ENCODE assay signal across 12 cellular contexts in genomic region chr5:9947231-9947693, GRCh38.
DNase-seq lines count a peak whose midpoint lies in the region; ATAC-seq and TF ChIP-seq lines count a peak whose summit lies in the region.
"Had no signal": no experiment of that assay in that cellular context is flagged by ENCODE, and none has a peak within 500 bp of the region (broad histone marks: within the 10 kb centered on the region; RNA-seq: fewer than 3 reads in every experiment).

No MANE protein-coding gene starts in this region.

- H3K4me1 Mint-ChIP-seq in naive thymus-derived CD4-positive, alpha-beta T cell = peaks cover 0 to 4% (median 0%) of the 10 kb centered on the region in 7 donors
- H3K4me1 Mint-ChIP-seq: activated CD4-positive, alpha-beta T cell treated with anti-CD3 and anti-CD28 coated beads for 36 hours had no signal

- H3K27me3 ChIP-seq in upper lobe of right lung = no peaks in the 10 kb centered on the region
- H3K27me3 ChIP-seq in naive thymus-derived CD4-positive, alpha-beta T cell (ENCODE audit: control insufficient read depth in 2 of 2, insufficient read depth in 2 of 2, low read length in 2 of 2) = no peaks in the 10 kb centered on the region
- H3K27me3 ChIP-seq: body of pancreas, right lobe of liver, testis had no signal

- CTCF ChIA-PET in naive thymus-derived CD4-positive, alpha-beta T cell (lab: Charles Lee) = no interaction called here

- ATAC-seq in GM19438 (IDR thresholded peaks at IDR 0.05; ENCODE audit: low read depth, unreplicated experiment) (peak; percentile 87), HG03175 (IDR thresholded peaks at IDR 0.05; ENCODE audit: unreplicated experiment) (peak; percentile 62), upper lobe of right lung (peak; percentile 71)
- ATAC-seq in naive thymus-derived CD4-positive, alpha-beta T cell = no peak
- ATAC-seq: activated CD4-positive, alpha-beta T cell treated with anti-CD3 and anti-CD28 coated beads for 36 hours; body of pancreas; right lobe of liver had no signal

- no peak overlapping the region for H3K4me3 Mint-ChIP-seq in naive thymus-derived CD4-positive, alpha-beta T cell
- H3K4me3 Mint-ChIP-seq: activated CD4-positive, alpha-beta T cell treated with anti-CD3 and anti-CD28 coated beads for 36 hours had no signal

- no peak overlapping the region for H3K27ac ChIP-seq in upper lobe of right lung
- no peak overlapping the region for H3K27ac ChIP-seq in naive thymus-derived CD4-positive, alpha-beta T cell (ENCODE audit: low read depth, low read length)
- H3K27ac ChIP-seq: body of pancreas, right lobe of liver, testis had no signal

- no peaks in the 10 kb centered on the region for H3K4me1 ChIP-seq in upper lobe of right lung
- H3K4me1 ChIP-seq in naive thymus-derived CD4-positive, alpha-beta T cell (ENCODE audit: control insufficient read depth in 2 of 2, insufficient read depth in 2 of 2, low read length in 2 of 2) = no peaks in the 10 kb centered on the region
- H3K4me1 ChIP-seq: body of pancreas, Caco-2, right lobe of liver, testis had no signal

- peaks cover 0 to 12% (median 5%) of the 10 kb centered on the region in 11 donors for H3K9me3 Mint-ChIP-seq in naive thymus-derived CD4-positive, alpha-beta T cell

- no peak overlapping the region for H3K27ac Mint-ChIP-seq in naive thymus-derived CD4-positive, alpha-beta T cell
- H3K27ac Mint-ChIP-seq: activated CD4-positive, alpha-beta T cell treated with anti-CD3 and anti-CD28 coated beads for 36 hours had no signal

- H3K4me3 ChIP-seq in choroid plexus epithelial cell (ENCODE audit: low read depth, low read length) (no peak overlapping the region), upper lobe of right lung (no peak overlapping the region)
- H3K4me3 ChIP-seq in naive thymus-derived CD4-positive, alpha-beta T cell (ENCODE audit: low read length) = no peak overlapping the region
- H3K4me3 ChIP-seq: body of pancreas, right lobe of liver, testis had no signal

- peaks cover 0 to 4% (median 0%) of the 10 kb centered on the region in 5 donors for H3K36me3 Mint-ChIP-seq in naive thymus-derived CD4-positive, alpha-beta T cell

- H3K9me3 ChIP-seq in upper lobe of right lung = no peaks in the 10 kb centered on the region
- H3K9me3 ChIP-seq in naive thymus-derived CD4-positive, alpha-beta T cell (ENCODE audit: control insufficient read depth in 2 of 3, low read length in 3 of 3) = no peaks in the 10 kb centered on the region
- H3K9me3 ChIP-seq: body of pancreas, Caco-2, right lobe of liver, testis had no signal

- DNase-seq in choroid plexus epithelial cell (ENCODE audit: low read depth) (peak; percentile 39), upper lobe of right lung (no peak), GM20000 (ENCODE audit: low spot score) (no peak), NCI-H69 (lab: John Stamatoyannopoulos, UW) (no peak)
- DNase-seq in naive thymus-derived CD4-positive, alpha-beta T cell = no peak
- DNase-seq: activated CD4-positive, alpha-beta T cell treated with anti-CD3 and anti-CD28 coated beads for 36 hours; body of pancreas; Caco-2; right lobe of liver; testis had no signal

- TF ChIP-seq CTCF in choroid plexus epithelial cell (conservative IDR thresholded peaks at IDR 0.05; ENCODE audit: low read depth, low read length) (no peak), upper lobe of right lung (IDR thresholded peaks at IDR 0.05) (no peak), GM20000 (IDR thresholded peaks at IDR 0.05; ENCODE audit: extremely low read depth, missing control alignments) (no peak)

- POLR2A ChIA-PET in naive thymus-derived CD4-positive, alpha-beta T cell (lab: Charles Lee) = no interaction called here

- no peaks in the 10 kb centered on the region for H3K36me3 ChIP-seq in upper lobe of right lung
- H3K36me3 ChIP-seq in naive thymus-derived CD4-positive, alpha-beta T cell (ENCODE audit: control insufficient read depth in 2 of 3, insufficient read depth in 3 of 3, low read length in 3 of 3) = no peaks in the 10 kb centered on the region
- H3K36me3 ChIP-seq: right lobe of liver had no signal

- intact Hi-C loops in upper lobe of right lung (cut with DNase I) = no loop called here
- intact Hi-C loops in naive thymus-derived CD4-positive, alpha-beta T cell (cut with micrococcal nuclease) = no loop called here

- H3K27me3 Mint-ChIP-seq in naive thymus-derived CD4-positive, alpha-beta T cell = peaks cover 0 to 14% (median 4%) of the 10 kb centered on the region in 5 donors
